Comparison of ENCODE assay signal across 12 cellular contexts in genomic region chr15:69002783-69003182, GRCh38. TPM values are rescaled to one million over a fixed set of nuclear protein-coding genes. Genes with fewer than 3 reads are reported as not detected.
"Had no signal": no experiment of that assay in that cellular context is flagged by ENCODE, and none has a peak within 500 bp of the region (broad histone marks: within the 10 kb centered on the region; RNA-seq: fewer than 3 reads in every experiment).

No MANE protein-coding gene starts in this region.

- ATAC-seq: GM23338, HCT116 had no signal

- H2AFZ ChIP-seq: GM23248, GM23338 had no signal

- DNase-seq: GM23248, GOT3, H7, H9, HCEC 1CT, HFFc6 had no signal

- H3K36me3 ChIP-seq: HAP-1 had no signal

- H3K27ac ChIP-seq: GM23248 had no signal

- H3K4me3 ChIP-seq: GM23248, GM23338, HAP-1 had no signal

- H3K9ac ChIP-seq: GM23248 had no signal

- H3K4me2 ChIP-seq: GM23338 had no signal

- H3K4me1 ChIP-seq: HAP-1 had no signal

- FAIRE-seq: H1, H54 had no signal

RNA-seq across cellular contexts. Expression of gene NOX5, which starts 11.7 kb away (rescaled TPM):
- total RNA-seq: H1, H4, H7 had no signal
- polyA plus RNA-seq: GM23248, GM23338 had no signal
